In the genomic region with DNA sequence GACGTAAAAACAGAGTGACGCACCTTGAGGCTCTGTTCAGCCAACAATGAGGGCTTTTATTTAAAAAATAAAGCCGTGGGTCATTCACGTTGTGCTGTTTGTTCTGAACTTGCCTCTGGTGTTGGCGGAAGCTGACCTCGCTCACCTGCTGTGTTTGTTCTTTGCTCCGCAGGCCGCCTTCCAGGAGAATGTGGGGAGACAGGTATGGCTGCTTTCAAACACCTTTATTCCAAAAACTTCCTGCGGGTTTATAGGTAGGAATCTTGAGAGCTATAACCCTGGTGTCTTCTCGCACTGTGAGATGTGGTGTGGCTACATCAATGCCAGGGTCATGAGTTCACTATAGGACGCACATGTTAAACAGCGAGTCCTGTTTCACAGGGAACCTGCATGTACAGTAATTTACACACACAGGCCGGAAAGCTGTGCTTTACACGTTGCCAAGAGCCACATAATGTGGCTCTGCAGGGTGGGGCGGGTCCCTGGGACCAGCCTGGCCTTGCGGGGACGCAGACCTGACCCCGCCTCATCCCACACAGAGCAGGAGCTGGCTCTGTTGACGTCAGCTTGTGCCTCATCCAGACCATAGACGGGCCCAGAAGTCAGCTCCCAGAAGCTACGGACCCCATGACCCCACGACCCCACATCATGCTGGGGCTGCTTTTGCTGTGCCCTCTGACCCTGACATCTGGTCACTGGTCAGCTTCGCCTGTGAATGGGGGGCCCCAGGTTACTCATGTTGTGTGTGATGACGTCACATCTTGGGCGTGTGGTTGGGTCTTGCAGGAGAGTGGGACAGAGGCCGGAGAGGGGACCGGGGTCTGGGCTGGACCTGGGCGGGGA, we compare ENCODE assay signal across 10 cellular contexts. TPM values are rescaled to one million over a fixed set of nuclear protein-coding genes. Genes with fewer than 3 reads are reported as not detected.
DNase-seq lines count a peak whose midpoint lies in the region; ATAC-seq and TF ChIP-seq lines count a peak whose summit lies in the region.
"Had no signal": no experiment of that assay in that cellular context is flagged by ENCODE, and none has a peak within 500 bp of the region (broad histone marks: within the 10 kb centered on the region; RNA-seq: fewer than 3 reads in every experiment).

No MANE protein-coding gene starts in this region.

- no peaks in the 10 kb centered on the region for H3K9me3 Mint-ChIP-seq in activated CD8-positive, alpha-beta T cell treated with anti-CD3 and anti-CD28 coated beads for 36 hours
- H3K9me3 Mint-ChIP-seq: central memory CD8-positive, alpha-beta T cell had no signal

- intact Hi-C loops in activated CD8-positive, alpha-beta T cell treated with anti-CD3 and anti-CD28 coated beads for 36 hours (cut with micrococcal nuclease) = no loop called here

- H3K4me3 Mint-ChIP-seq in activated CD8-positive, alpha-beta T cell treated with anti-CD3 and anti-CD28 coated beads for 36 hours = no peak overlapping the region
- H3K4me3 Mint-ChIP-seq: central memory CD8-positive, alpha-beta T cell had no signal

- peaks cover 55% of the 10 kb centered on the region for H3K4me1 Mint-ChIP-seq in activated CD8-positive, alpha-beta T cell treated with anti-CD3 and anti-CD28 coated beads for 36 hours (ENCODE audit: low read depth)

- H3K9me3 ChIP-seq in esophagus (ENCODE audit: control insufficient read depth in 2 of 2, insufficient read depth in 1 of 2, low read depth in 1 of 2, low read length in 1 of 2) (no peaks in the 10 kb centered on the region), muscle layer of duodenum (ENCODE audit: control insufficient read depth in 1 of 2, low read length in 2 of 2) (no peaks in the 10 kb centered on the region)

- H3K27ac Mint-ChIP-seq in activated CD8-positive, alpha-beta T cell treated with anti-CD3 and anti-CD28 coated beads for 36 hours = no peak overlapping the region

- no peak for TF ChIP-seq CTCF in C4-2B (conservative IDR thresholded peaks at IDR 0.05)
- TF ChIP-seq CTCF in activated CD8-positive, alpha-beta T cell treated with anti-CD3 and anti-CD28 coated beads for 36 hours (IDR thresholded peaks at IDR 0.05) = no peak

- ATAC-seq in GM21360 (IDR thresholded peaks at IDR 0.05; ENCODE audit: unreplicated experiment) = no peak
- ATAC-seq in activated CD8-positive, alpha-beta T cell treated with anti-CD3 and anti-CD28 coated beads for 36 hours = no peak

- 56 to 60% methylated on average over 28 of the region's 28 CpGs for WGBS in esophagus, 2 donors

- H3K4me3 ChIP-seq in esophagus (ENCODE audit: low read depth in 1 of 2, low read length in 2 of 2) = no peak overlapping the region
- H3K4me3 ChIP-seq in muscle layer of duodenum (ENCODE audit: low read depth in 1 of 2, low read length in 2 of 2) = no peak overlapping the region

- DNase-seq in LoVo (ENCODE audit: low spot score) (peak; percentile 13), NCI-H1436 (lab: John Stamatoyannopoulos, UW) (no peak)
- DNase-seq in activated CD8-positive, alpha-beta T cell treated with anti-CD3 and anti-CD28 coated beads for 36 hours = no peak
- DNase-seq in stimulated activated CD4-positive, alpha-beta T cell treated with anti-CD3 and anti-CD28 coated beads, Interleukin-4, amount 100 ng/mL, for 1 hour = no peak

- peaks cover 0 to 24% of the 10 kb centered on the region in 2 donors for H3K36me3 ChIP-seq in esophagus (ENCODE audit: control insufficient read depth in 2 of 2, insufficient read depth in 2 of 2, low read length in 1 of 2)
- peaks cover 5 to 6% of the 10 kb centered on the region in 2 donors for H3K36me3 ChIP-seq in muscle layer of duodenum (ENCODE audit: control insufficient read depth in 1 of 2, insufficient read depth in 2 of 2, low read length in 2 of 2)

- H3K27me3 ChIP-seq in esophagus (ENCODE audit: control insufficient read depth in 1 of 2, insufficient read depth in 2 of 2, low read length in 2 of 2) (no peaks in the 10 kb centered on the region), muscle layer of duodenum (ENCODE audit: low read depth, low read length) (no peaks in the 10 kb centered on the region)

- POLR2A ChIA-PET in activated CD8-positive, alpha-beta T cell treated with anti-CD3 and anti-CD28 coated beads for 36 hours (lab: Charles Lee) = interaction anchor here (1.0 kb wide), 1 partner anchor 37 kb away, joined by 3 read pairs; no protein-coding TSS in a partner anchor

- H3K4me1 ChIP-seq in esophagus (ENCODE audit: control insufficient read depth in 2 of 2, insufficient read depth in 2 of 2, low read length in 1 of 2) = peaks cover 4 to 27% of the 10 kb centered on the region in 2 donors
- H3K4me1 ChIP-seq in muscle layer of duodenum (ENCODE audit: control insufficient read depth in 1 of 2, insufficient read depth in 2 of 2, low read length in 2 of 2) = peaks cover 5 to 8% of the 10 kb centered on the region in 2 donors

- peaks cover 24% of the 10 kb centered on the region for H3K36me3 Mint-ChIP-seq in activated CD8-positive, alpha-beta T cell treated with anti-CD3 and anti-CD28 coated beads for 36 hours (ENCODE audit: low read depth)

- no peaks in the 10 kb centered on the region for H3K27me3 Mint-ChIP-seq in activated CD8-positive, alpha-beta T cell treated with anti-CD3 and anti-CD28 coated beads for 36 hours
- H3K27me3 Mint-ChIP-seq: central memory CD8-positive, alpha-beta T cell had no signal

- H3K27ac ChIP-seq in C4-2B = peak overlapping the region; percentile 99
- H3K27ac ChIP-seq in esophagus (ENCODE audit: low read depth in 2 of 2, low read length in 1 of 2) = peak overlapping the region; percentile 93 to 97
- peak overlapping the region; percentile 31 for H3K27ac ChIP-seq in muscle layer of duodenum (ENCODE audit: low read length)

- CTCF ChIA-PET in activated CD8-positive, alpha-beta T cell treated with anti-CD3 and anti-CD28 coated beads for 36 hours (lab: Charles Lee) = interaction anchor here (1.6 kb wide), 1 partner anchor 221 kb away, joined by 3 read pairs; no protein-coding TSS in a partner anchor

RNA-seq across cellular contexts. Expression of a gene that starts 49.9 kb away (rescaled TPM):
- 100 to 1,000 TPM in 1 of 2 donors, 10 to 100 TPM in 1; 30.2 to 111 TPM for polyA plus RNA-seq in esophagus
- total RNA-seq in activated CD8-positive, alpha-beta T cell treated with anti-CD3 and anti-CD28 coated beads for 36 hours = not detected
- polyA plus RNA-seq: BJ had no signal

Comparison
In these comparisons a context has a peak if more than half of its experiments do, and no peak if none do; other contexts are left out.
1. H3K27ac ChIP-seq: peak in every context shown above with its lines; median percentile 99 in C4-2B; 95 in esophagus; 31 in muscle layer of duodenum.